In the genomic region with DNA sequence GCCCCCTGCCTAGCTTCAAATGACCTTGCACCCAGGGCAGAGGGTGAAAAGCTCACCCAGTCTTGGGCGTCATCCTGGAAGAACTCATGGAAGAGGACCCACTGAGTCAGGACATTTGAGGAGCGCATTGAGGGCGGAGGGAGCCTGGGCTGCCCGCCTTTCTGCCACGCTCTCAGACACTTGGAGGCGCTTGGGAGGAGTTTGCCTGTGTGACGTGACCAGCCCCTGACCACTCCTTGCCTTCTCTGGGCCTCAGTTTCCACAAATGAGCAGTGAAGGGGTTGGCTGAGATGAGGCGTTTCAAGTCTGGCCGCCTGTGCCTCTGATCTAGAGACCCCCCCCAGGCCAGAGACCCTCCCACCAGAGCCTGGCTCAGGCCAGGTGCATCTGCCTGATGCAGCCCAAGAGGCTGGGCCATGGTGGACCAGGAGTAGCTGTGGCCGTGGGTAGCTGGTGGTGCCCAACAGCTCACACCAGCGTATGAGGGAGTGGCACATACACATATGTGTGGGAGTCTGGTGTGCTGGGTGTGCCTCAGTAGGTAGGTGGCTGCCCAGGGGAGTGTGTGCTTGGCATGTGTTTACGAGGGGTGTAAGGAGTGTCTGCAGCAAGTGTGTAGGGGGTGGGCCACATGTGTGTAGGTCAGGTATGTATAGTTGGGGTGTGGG, we compare ENCODE assay signal across 1 cellular context.
TF ChIP-seq lines count a peak whose summit lies in the region.

No MANE protein-coding gene starts in this region.

TF ChIP-seq in K562, 482 proteins besides CTCF, POLR2A, EP300 and RAD21 (continued from another document):
- TF ChIP-seq, protein P1, sequence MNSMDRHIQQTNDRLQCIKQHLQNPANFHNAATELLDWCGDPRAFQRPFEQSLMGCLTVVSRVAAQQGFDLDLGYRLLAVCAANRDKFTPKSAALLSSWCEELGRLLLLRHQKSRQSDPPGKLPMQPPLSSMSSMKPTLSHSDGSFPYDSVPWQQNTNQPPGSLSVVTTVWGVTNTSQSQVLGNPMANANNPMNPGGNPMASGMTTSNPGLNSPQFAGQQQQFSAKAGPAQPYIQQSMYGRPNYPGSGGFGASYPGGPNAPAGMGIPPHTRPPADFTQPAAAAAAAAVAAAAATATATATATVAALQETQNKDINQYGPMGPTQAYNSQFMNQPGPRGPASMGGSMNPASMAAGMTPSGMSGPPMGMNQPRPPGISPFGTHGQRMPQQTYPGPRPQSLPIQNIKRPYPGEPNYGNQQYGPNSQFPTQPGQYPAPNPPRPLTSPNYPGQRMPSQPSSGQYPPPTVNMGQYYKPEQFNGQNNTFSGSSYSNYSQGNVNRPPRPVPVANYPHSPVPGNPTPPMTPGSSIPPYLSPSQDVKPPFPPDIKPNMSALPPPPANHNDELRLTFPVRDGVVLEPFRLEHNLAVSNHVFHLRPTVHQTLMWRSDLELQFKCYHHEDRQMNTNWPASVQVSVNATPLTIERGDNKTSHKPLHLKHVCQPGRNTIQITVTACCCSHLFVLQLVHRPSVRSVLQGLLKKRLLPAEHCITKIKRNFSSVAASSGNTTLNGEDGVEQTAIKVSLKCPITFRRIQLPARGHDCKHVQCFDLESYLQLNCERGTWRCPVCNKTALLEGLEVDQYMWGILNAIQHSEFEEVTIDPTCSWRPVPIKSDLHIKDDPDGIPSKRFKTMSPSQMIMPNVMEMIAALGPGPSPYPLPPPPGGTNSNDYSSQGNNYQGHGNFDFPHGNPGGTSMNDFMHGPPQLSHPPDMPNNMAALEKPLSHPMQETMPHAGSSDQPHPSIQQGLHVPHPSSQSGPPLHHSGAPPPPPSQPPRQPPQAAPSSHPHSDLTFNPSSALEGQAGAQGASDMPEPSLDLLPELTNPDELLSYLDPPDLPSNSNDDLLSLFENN (IDR thresholded peaks at IDR 0.05; ENCODE audit: low read depth in 2 of 2, low read length in 2 of 2): no peak
- TF ChIP-seq MAX (CRISPR knock-in tag; IDR thresholded peaks at IDR 0.05) (0 out of 2 replicates have a peak, but pooled peaks have one; percentile 30), ZNF133 (CRISPR knock-in tag; IDR thresholded peaks at IDR 0.05) (no peak), ZNF583 (CRISPR knock-in tag; IDR thresholded peaks at IDR 0.05) (no peak), BMI1 (IDR thresholded peaks at IDR 0.05; ENCODE audit: low read length) (no peak), ZNF41 (CRISPR knock-in tag; conservative IDR thresholded peaks at IDR 0.05) (no peak), EP400 (IDR thresholded peaks at IDR 0.05) (no peak), ZBTB2 (IDR thresholded peaks at IDR 0.05) (peak; percentile 39; the same call in 1 of the 2 replicates), PURB (CRISPR knock-in tag; IDR thresholded peaks at IDR 0.05; ENCODE audit: low read depth) (no peak), KAT8 (IDR thresholded peaks at IDR 0.05; ENCODE audit: low read depth) (no peak), BHLHE40 (IDR thresholded peaks at IDR 0.05; ENCODE audit: low read length) (no peak), ETV5 (CRISPR knock-in tag; IDR thresholded peaks at IDR 0.05; ENCODE audit: low read depth) (no peak), C11orf30 (IDR thresholded peaks at IDR 0.05; ENCODE audit: low read depth) (no peak), ZNF274 (IDR thresholded peaks at IDR 0.05; ENCODE audit: borderline replicate concordance, low read depth, low read length) (no peak), EWSR1 (IDR thresholded peaks at IDR 0.05; ENCODE audit: borderline replicate concordance, low read depth, partially characterized antibody) (no peak), EGR1 (conservative IDR thresholded peaks at IDR 0.05) (peak; percentile 70), CREBBP (IDR thresholded peaks at IDR 0.05; ENCODE audit: low read depth, low read length) (no peak), ZNF347 (CRISPR knock-in tag; IDR thresholded peaks at IDR 0.05; ENCODE audit: low read depth) (no peak)
- TF ChIP-seq, protein P2, sequence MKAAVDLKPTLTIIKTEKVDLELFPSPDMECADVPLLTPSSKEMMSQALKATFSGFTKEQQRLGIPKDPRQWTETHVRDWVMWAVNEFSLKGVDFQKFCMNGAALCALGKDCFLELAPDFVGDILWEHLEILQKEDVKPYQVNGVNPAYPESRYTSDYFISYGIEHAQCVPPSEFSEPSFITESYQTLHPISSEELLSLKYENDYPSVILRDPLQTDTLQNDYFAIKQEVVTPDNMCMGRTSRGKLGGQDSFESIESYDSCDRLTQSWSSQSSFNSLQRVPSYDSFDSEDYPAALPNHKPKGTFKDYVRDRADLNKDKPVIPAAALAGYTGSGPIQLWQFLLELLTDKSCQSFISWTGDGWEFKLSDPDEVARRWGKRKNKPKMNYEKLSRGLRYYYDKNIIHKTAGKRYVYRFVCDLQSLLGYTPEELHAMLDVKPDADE (conservative IDR thresholded peaks at IDR 0.05; ENCODE audit: control insufficient read depth, low read depth, low read length): no peak
- TF ChIP-seq, protein P3, sequence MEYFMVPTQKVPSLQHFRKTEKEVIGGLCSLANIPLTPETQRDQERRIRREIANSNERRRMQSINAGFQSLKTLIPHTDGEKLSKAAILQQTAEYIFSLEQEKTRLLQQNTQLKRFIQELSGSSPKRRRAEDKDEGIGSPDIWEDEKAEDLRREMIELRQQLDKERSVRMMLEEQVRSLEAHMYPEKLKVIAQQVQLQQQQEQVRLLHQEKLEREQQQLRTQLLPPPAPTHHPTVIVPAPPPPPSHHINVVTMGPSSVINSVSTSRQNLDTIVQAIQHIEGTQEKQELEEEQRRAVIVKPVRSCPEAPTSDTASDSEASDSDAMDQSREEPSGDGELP (CRISPR knock-in tag; IDR thresholded peaks at IDR 0.05; ENCODE audit: borderline replicate concordance): no peak
- TF ChIP-seq, protein P4, sequence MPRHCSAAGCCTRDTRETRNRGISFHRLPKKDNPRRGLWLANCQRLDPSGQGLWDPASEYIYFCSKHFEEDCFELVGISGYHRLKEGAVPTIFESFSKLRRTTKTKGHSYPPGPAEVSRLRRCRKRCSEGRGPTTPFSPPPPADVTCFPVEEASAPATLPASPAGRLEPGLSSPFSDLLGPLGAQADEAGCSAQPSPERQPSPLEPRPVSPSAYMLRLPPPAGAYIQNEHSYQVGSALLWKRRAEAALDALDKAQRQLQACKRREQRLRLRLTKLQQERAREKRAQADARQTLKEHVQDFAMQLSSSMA (CRISPR knock-in tag; IDR thresholded peaks at IDR 0.05): no peak
TF ChIP-seq in K562: peak in this region for 3.
